In genomic region chr13:33224191-33224590, GRCh38 we compare ENCODE assay signal across 1 cellular context.
TF ChIP-seq lines count a peak whose summit lies in the region.

No MANE protein-coding gene starts in this region.

TF ChIP-seq in IMR-90, 13 proteins besides CTCF, POLR2A, EP300 and RAD21 (continued from another document):
- TF ChIP-seq USF2 (IDR thresholded peaks at IDR 0.05; ENCODE audit: low read depth, low read length): no peak
- no peak for TF ChIP-seq RCOR1 (IDR thresholded peaks at IDR 0.05; ENCODE audit: insufficient replicate concordance, low read length)
- no peak for TF ChIP-seq BHLHE40 (IDR thresholded peaks at IDR 0.05; ENCODE audit: low read depth, low read length)
- no peak for TF ChIP-seq MAFK (IDR thresholded peaks at IDR 0.05; ENCODE audit: low read depth, low read length)
- TF ChIP-seq CHD1 (IDR thresholded peaks at IDR 0.05; ENCODE audit: low read depth, low read length): no peak
- no peak for TF ChIP-seq FOS (IDR thresholded peaks at IDR 0.05; ENCODE audit: low read depth, low read length)
- TF ChIP-seq RFX5 (IDR thresholded peaks at IDR 0.05; ENCODE audit: low read depth, low read length): no peak
- no peak for TF ChIP-seq MAZ (IDR thresholded peaks at IDR 0.05; ENCODE audit: borderline replicate concordance, low read depth, low read length)
- no peak for TF ChIP-seq ELK1 (IDR thresholded peaks at IDR 0.05; ENCODE audit: borderline replicate concordance, low read depth, low read length)
- TF ChIP-seq CEBPB (IDR thresholded peaks at IDR 0.05; ENCODE audit: low read depth, low read length): no peak
- TF ChIP-seq SMC3 (IDR thresholded peaks at IDR 0.05; ENCODE audit: low read depth, low read length): no peak
